In the genomic region with DNA sequence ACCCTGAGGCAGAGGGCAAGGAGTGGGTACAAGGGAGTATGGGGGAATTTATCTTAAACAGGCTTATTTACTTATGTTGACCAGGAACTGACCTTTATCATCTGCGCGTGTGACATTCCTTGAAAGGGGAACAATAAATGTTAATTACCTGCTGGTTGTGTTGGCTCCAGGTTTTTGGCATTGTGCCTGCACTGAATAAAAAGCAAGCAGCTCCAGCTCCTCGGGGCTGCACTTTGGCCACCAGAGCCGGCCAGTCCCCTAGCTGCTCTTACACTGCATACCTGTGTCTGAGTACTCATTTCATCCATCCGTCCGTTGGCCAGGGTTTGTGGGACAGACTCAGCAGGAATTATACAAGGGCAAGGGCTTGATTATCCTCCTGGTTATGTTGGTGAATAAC, we compare ENCODE assay signal across 23 cellular contexts.
"Had no signal": no experiment of that assay in that cellular context is flagged by ENCODE, and none has a peak within 500 bp of the region (broad histone marks: within the 10 kb centered on the region; RNA-seq: fewer than 3 reads in every experiment).

No MANE protein-coding gene starts in this region.

- H3K27ac ChIP-seq: ascending aorta, body of pancreas had no signal

- H3K27ac Mint-ChIP-seq: activated B cell treated with CpG ODN at 0.5 μM for 24 hours; activated CD4-positive, alpha-beta memory T cell treated with anti-CD3 and anti-CD28 coated beads for 36 hours; activated CD4-positive, alpha-beta T cell treated with anti-CD3 and anti-CD28 coated beads, Interleukin-2, amount 10 ng/mL, durations not matched to agents 24 days and 14 days; activated naive CD4-positive, alpha-beta T cell treated with anti-CD3 and anti-CD28 coated beads, Interleukin-2, amount 50 U/mL, for 72 hours; activated naive CD8-positive, alpha-beta T cell treated with anti-CD3 and anti-CD28 coated beads, Interleukin-2, amount 50 U/mL, for 24 hours; T-helper 17 cell had no signal

- H3K4me1 Mint-ChIP-seq: activated B cell treated with CpG ODN at 0.5 μM for 24 hours; activated CD4-positive, alpha-beta T cell treated with anti-CD3 and anti-CD28 coated beads, Interleukin-2, amount 10 ng/mL, durations not matched to agents 24 days and 14 days; activated naive CD8-positive, alpha-beta T cell treated with anti-CD3 and anti-CD28 coated beads, Interleukin-2, amount 50 U/mL, for 24 hours; central memory CD8-positive, alpha-beta T cell; T-helper 17 cell had no signal

- H3K4me3 ChIP-seq: ascending aorta, body of pancreas had no signal

- H3K4me3 Mint-ChIP-seq: activated B cell treated with CpG ODN at 0.5 μM for 24 hours; activated CD4-positive, alpha-beta memory T cell treated with anti-CD3 and anti-CD28 coated beads for 36 hours; activated CD4-positive, alpha-beta T cell treated with anti-CD3 and anti-CD28 coated beads, Interleukin-2, amount 10 ng/mL, durations not matched to agents 24 days and 14 days; activated naive CD8-positive, alpha-beta T cell treated with anti-CD3 and anti-CD28 coated beads, Interleukin-2, amount 50 U/mL, for 24 hours; activated T-cell treated with anti-CD3 and anti-CD28 coated beads, Interleukin-2, amount 50 U/mL, for 4 hours; central memory CD8-positive, alpha-beta T cell; T-helper 17 cell had no signal

- H3K36me3 Mint-ChIP-seq: activated CD4-positive, alpha-beta memory T cell treated with anti-CD3 and anti-CD28 coated beads for 36 hours; activated naive CD4-positive, alpha-beta T cell treated with anti-CD3 and anti-CD28 coated beads, Interleukin-2, amount 50 U/mL, for 72 hours had no signal

- H3K27me3 ChIP-seq: ascending aorta, body of pancreas had no signal

- H3K36me3 ChIP-seq: ascending aorta had no signal

- DNase-seq: activated B cell treated with CpG ODN at 0.5 μM for 24 hours; activated CD4-positive, alpha-beta memory T cell treated with anti-CD3 and anti-CD28 coated beads for 36 hours; activated CD4-positive, alpha-beta T cell treated with anti-CD3 and anti-CD28 coated beads for 1 hour; activated CD4-positive, alpha-beta T cell treated with anti-CD3 and anti-CD28 coated beads, Interleukin-2, amount 10 ng/mL, durations not matched to agents 24 days and 14 days; activated CD8-positive, alpha-beta memory T cell treated with anti-CD3 and anti-CD28 coated beads for 24 hours; activated effector memory CD4-positive, alpha-beta T cell treated with anti-CD3 and anti-CD28 coated beads, Interleukin-2, amount 50 U/mL, for 16 hours; activated naive CD4-positive, alpha-beta T cell treated with Interleukin-2 at 50 U/mL for 16 hours; activated naive CD8-positive, alpha-beta T cell treated with anti-CD3 and anti-CD28 coated beads, Interleukin-2, amount 50 U/mL, for 24 hours; activated T-cell treated with anti-CD3 and anti-CD28 coated beads, Interleukin-2, amount 50 U/mL, for 4 hours; amniotic stem cell; body of pancreas; NCI-H1105 treated with DMSO at 0.1 percent for 48 hours; NCI-H1694 treated with DMSO at 0.1 percent for 48 hours; NCI-H2029 treated with DMSO at 0.1 percent for 48 hours; NCI-H345; NCI-H510A; NCI-H526 treated with DMSO at 0.1 percent for 48 hours; SIG-M5; T-helper 17 cell; T-helper 9 cell had no signal

- ATAC-seq: activated naive CD4-positive, alpha-beta T cell treated with anti-CD3 and anti-CD28 coated beads, Interleukin-2, amount 50 U/mL, for 72 hours; activated naive CD8-positive, alpha-beta T cell treated with anti-CD3 and anti-CD28 coated beads, Interleukin-2, amount 50 U/mL, for 24 hours; activated T-cell treated with anti-CD3 and anti-CD28 coated beads, Interleukin-2, amount 50 U/mL, for 4 hours; body of pancreas; T-helper 17 cell had no signal

- H3K9me3 Mint-ChIP-seq: activated B cell treated with CpG ODN at 0.5 μM for 24 hours; activated CD4-positive, alpha-beta memory T cell treated with anti-CD3 and anti-CD28 coated beads for 36 hours; activated naive CD4-positive, alpha-beta T cell treated with anti-CD3 and anti-CD28 coated beads, Interleukin-2, amount 50 U/mL, for 72 hours; activated naive CD8-positive, alpha-beta T cell treated with anti-CD3 and anti-CD28 coated beads, Interleukin-2, amount 50 U/mL, for 24 hours; activated T-cell treated with anti-CD3 and anti-CD28 coated beads, Interleukin-2, amount 50 U/mL, for 4 hours; central memory CD8-positive, alpha-beta T cell had no signal

- H3K9me3 ChIP-seq: ascending aorta, body of pancreas had no signal

- H3K4me1 ChIP-seq: ascending aorta, body of pancreas had no signal
